8 cellular contexts compared by ENCODE assay signal in genomic region chr10:101843032-101843991, GRCh38. TPM values are rescaled to one million over a fixed set of nuclear protein-coding genes. Genes with fewer than 3 reads are reported as not detected.
DNase-seq lines count a peak whose midpoint lies in the region; ATAC-seq and TF ChIP-seq lines count a peak whose summit lies in the region.

Gene KCNIP2, minus strand, starts transcription at chr10:101843800. Its CDS starts 232 bp downstream, at chr10:101843568.

- peak; percentile 78 for DNase-seq in NCI-H82 (lab: John Stamatoyannopoulos, UW)
- DNase-seq in NCI-H82 treated with DMSO at 0.1 percent for 48 hours (lab: John Stamatoyannopoulos, UW; ENCODE audit: unreplicated experiment): no peak
- DNase-seq in SJCRH30: peak; percentile 71 to 77
- DNase-seq in adipocyte (ENCODE audit: low read depth): no peak
- DNase-seq in right atrium auricular region (ENCODE audit: low spot score): no peak
- peak; percentile 44 to 67 for DNase-seq in stimulated activated CD4-positive, alpha-beta T cell treated with anti-CD3 and anti-CD28 coated beads, Interleukin-1b, Interleukin-23, amount 100 ng/mL, for 4 hours (ENCODE audit: low read depth in 2 of 2)
- DNase-seq in DMS153 (lab: John Stamatoyannopoulos, UW): no peak

- H3K27ac ChIP-seq in SJCRH30 (no peak within 1 kb of the TSS), right atrium auricular region (peak within 1 kb of the TSS; percentile 86 to 90)

- no peak for ATAC-seq in HG03175 (IDR thresholded peaks at IDR 0.05; ENCODE audit: unreplicated experiment)

- H3K4me1 ChIP-seq in SJCRH30 (peaks cover 4% of the 10 kb centered on the region; the same call in 1 of the 2 replicates), adipocyte (ENCODE audit: control insufficient read depth, insufficient read depth, low read length) (peaks cover 37% of the 10 kb centered on the region), right atrium auricular region (peaks cover 0 to 48% of the 10 kb centered on the region in 2 donors)

- peak; percentile 66 to 84 for TF ChIP-seq CTCF in right atrium auricular region (IDR thresholded peaks at IDR 0.05)

- H3K4me3 ChIP-seq in SJCRH30 (no peak within 1 kb of the TSS), adipocyte (ENCODE audit: low read length) (peak within 1 kb of the TSS; percentile 79), right atrium auricular region (peak within 1 kb of the TSS; percentile 55 to 58)

- H3K9me3 ChIP-seq in SJCRH30 (replicated peaks) (no peaks in the 10 kb centered on the region), adipocyte (ENCODE audit: control insufficient read depth, low read length) (no peaks in the 10 kb centered on the region), right atrium auricular region (no peaks in the 10 kb centered on the region)

- H3K36me3 ChIP-seq in SJCRH30 (no peaks in the 10 kb centered on the region), adipocyte (ENCODE audit: control insufficient read depth, insufficient read depth, low read length, severe bottlenecking) (peaks cover 3% of the 10 kb centered on the region), right atrium auricular region (peaks cover 11% of the 10 kb centered on the region)

- peak within 1 kb of the TSS; percentile 83 for H3K9ac ChIP-seq in adipocyte (ENCODE audit: low read length)

- H3K27me3 ChIP-seq in SJCRH30 (no peaks in the 10 kb centered on the region), adipocyte (replicated peaks; ENCODE audit: control insufficient read depth, insufficient read depth, low read length) (no peaks in the 10 kb centered on the region), right atrium auricular region (no peaks in the 10 kb centered on the region)

RNA-seq across cellular contexts. Expression of gene KCNIP2, which starts in this region (rescaled TPM):
- total RNA-seq in SJCRH30 (2014; rRNA removed; shearing (Covaris generic)): 0.81 and 1.1 TPM in 2 replicates
- 100 to 1,000 TPM; 192 to 653 TPM for total RNA-seq in right atrium auricular region

Comparison
In these comparisons a context has a peak if more than half of its experiments do, and no peak if none do; other contexts are left out.
1. RNA of gene KCNIP2 (total RNA-seq): 192 to 653 TPM in right atrium auricular region; 0.81 to 1.1 TPM in SJCRH30; every median in the first group is over 10 times any median in the second.
2. DNase-seq: peak in NCI-H82 (single experiment), SJCRH30 (2 of 2) and stimulated activated CD4-positive, alpha-beta T cell treated with anti-CD3 and anti-CD28 coated beads, Interleukin-1b, Interleukin-23, amount 100 ng/mL, for 4 hours (2 of 2); none in NCI-H82 treated with DMSO at 0.1 percent for 48 hours (single experiment), adipocyte (single experiment), right atrium auricular region (single experiment) and DMS153 (single experiment).